In genomic region chr20:50728981-50729874, GRCh38 we compare ENCODE assay signal across 13 cellular contexts. TPM values are rescaled to one million over a fixed set of nuclear protein-coding genes. Genes with fewer than 3 reads are reported as not detected.
A peak's percentile ranks its signal among the peaks of the same experiment; 100 is the strongest.
DNase-seq lines count a peak whose midpoint lies in the region; ATAC-seq and TF ChIP-seq lines count a peak whose summit lies in the region.
"Had no signal": no experiment of that assay in that cellular context is flagged by ENCODE, and none has a peak within 500 bp of the region (broad histone marks: within the 10 kb centered on the region; RNA-seq: fewer than 3 reads in every experiment).

No MANE protein-coding gene starts in this region.

- H3K36me3 ChIP-seq in esophagus (ENCODE audit: control insufficient read depth in 2 of 2, insufficient read depth in 2 of 2, low read length in 1 of 2): no peaks in the 10 kb centered on the region

- H3K27ac ChIP-seq in CD4-positive, alpha-beta T cell (ENCODE audit: low read depth, low read length): no peak overlapping the region
- peak overlapping the region; percentile 91 to 92 for H3K27ac ChIP-seq in esophagus (ENCODE audit: low read depth in 2 of 2, low read length in 1 of 2)

- no peak overlapping the region for H3K4me3 ChIP-seq in esophagus (ENCODE audit: low read depth in 1 of 2, low read length in 2 of 2)

- no peak overlapping the region for H3K27ac Mint-ChIP-seq in CD4-positive, alpha-beta T cell
- no peak overlapping the region for H3K27ac Mint-ChIP-seq in nephron progenitor cell

- peaks cover 12% of the 10 kb centered on the region for H3K36me3 Mint-ChIP-seq in CD4-positive, alpha-beta T cell (ENCODE audit: low read depth)
- H3K36me3 Mint-ChIP-seq in nephron progenitor cell (ENCODE audit: low read depth): no peaks in the 10 kb centered on the region

- peak overlapping the region; percentile 42 for H3K4me3 Mint-ChIP-seq in CD4-positive, alpha-beta T cell
- peak overlapping the region; percentile 90 for H3K4me3 Mint-ChIP-seq in nephron progenitor cell

- no peak for DNase-seq in CD4-positive, alpha-beta T cell
- peak; percentile 48 for DNase-seq in M059J (ENCODE audit: low read depth)
- DNase-seq in nephron progenitor cell: no peak
- no peak for DNase-seq in NCI-H1092 treated with DMSO at 0.1 percent for 48 hours (lab: John Stamatoyannopoulos, UW)
- no peak for DNase-seq in UCSD-AML1 (lab: John Stamatoyannopoulos, UW; ENCODE audit: unreplicated experiment)
- DNase-seq in NCI-H2081 treated with DMSO at 0.1 percent for 48 hours (lab: John Stamatoyannopoulos, UW): no peak
- DNase-seq: COR-L47; NCI-H2107; stimulated activated CD4-positive, alpha-beta T cell treated with anti-CD3 and anti-CD28 coated beads, Interleukin-4, amount 100 ng/mL, for 1 hour; T1000 had no signal

- no peaks in the 10 kb centered on the region for H3K9me3 ChIP-seq in CD4-positive, alpha-beta T cell (ENCODE audit: control insufficient read depth, low read length)
- no peaks in the 10 kb centered on the region for H3K9me3 ChIP-seq in esophagus (ENCODE audit: control insufficient read depth in 2 of 2, insufficient read depth in 1 of 2, low read depth in 1 of 2, low read length in 1 of 2)

- intact Hi-C loops in CD4-positive, alpha-beta T cell (cut with DNase I, micrococcal nuclease): loop anchor here in 1 of 2 experiments (2.0 kb wide), 1 partner anchor 218 kb away; the partner anchor contains the start of gene PTPN1

- WGBS in esophagus, 2 donors: 55 to 57% methylated on average over 11 of the region's 11 CpGs

- POLR2A ChIA-PET in CD4-positive, alpha-beta T cell (lab: Charles Lee): interaction anchor here (1.2 to 2.2 kb wide), 2 partner anchors 10 to 202 kb away, joined by 3 to 9 read pairs; partner anchors contain the start of gene ADNP

- peaks cover 0 to 10% of the 10 kb centered on the region in 2 donors for H3K4me1 ChIP-seq in esophagus (ENCODE audit: control insufficient read depth in 2 of 2, insufficient read depth in 2 of 2, low read length in 1 of 2)

- ATAC-seq in CD4-positive, alpha-beta T cell (ENCODE audit: poor library complexity): no peak
- ATAC-seq in GM19455 (IDR thresholded peaks at IDR 0.05; ENCODE audit: unreplicated experiment): no peak

- H3K27me3 ChIP-seq in CD4-positive, alpha-beta T cell (ENCODE audit: control insufficient read depth, insufficient read depth, low read length): no peaks in the 10 kb centered on the region
- no peaks in the 10 kb centered on the region for H3K27me3 ChIP-seq in esophagus (ENCODE audit: control insufficient read depth in 1 of 2, insufficient read depth in 2 of 2, low read length in 2 of 2)

- no peaks in the 10 kb centered on the region for H3K9me3 Mint-ChIP-seq in CD4-positive, alpha-beta T cell
- no peaks in the 10 kb centered on the region for H3K9me3 Mint-ChIP-seq in nephron progenitor cell
- H3K9me3 Mint-ChIP-seq: activated naive CD8-positive, alpha-beta T cell treated with anti-CD3 and anti-CD28 coated beads, Interleukin-2, amount 10 ng/mL, durations not matched to agents 7 days and 5 days had no signal

- TF ChIP-seq CTCF in CD4-positive, alpha-beta T cell (IDR thresholded peaks at IDR 0.05): no peak
- no peak for TF ChIP-seq CTCF in nephron progenitor cell (IDR thresholded peaks at IDR 0.05)

- peaks cover 27% of the 10 kb centered on the region for H3K4me1 Mint-ChIP-seq in CD4-positive, alpha-beta T cell (ENCODE audit: low read depth)
- H3K4me1 Mint-ChIP-seq in nephron progenitor cell: peaks cover 62% of the 10 kb centered on the region

- H3K27me3 Mint-ChIP-seq in CD4-positive, alpha-beta T cell: no peaks in the 10 kb centered on the region
- peaks cover 4% of the 10 kb centered on the region for H3K27me3 Mint-ChIP-seq in nephron progenitor cell (ENCODE audit: low read depth, poor library complexity)

- CTCF ChIA-PET in CD4-positive, alpha-beta T cell (lab: Charles Lee): interaction anchor here (2.1 kb wide), 1 partner anchor 66 kb away, joined by 6 read pairs; the partner anchor contains the start of gene BCAS4

RNA-seq across cellular contexts. Expression of gene PARD6B, which starts 2.2 kb away (rescaled TPM):
- 1 to 10 TPM; 5.6 to 8.2 TPM for total RNA-seq in CD4-positive, alpha-beta T cell
- 9.4 and 16.6 TPM in 2 replicates for total RNA-seq in M059J (2014; rRNA removed; shearing (Covaris generic))
- 1 to 10 TPM; 1.6 to 6.5 TPM for polyA plus RNA-seq in esophagus

RNA-seq across cellular contexts. Expression of gene RIPOR3, which starts 37.9 kb away (rescaled TPM):
- not detected for total RNA-seq in CD4-positive, alpha-beta T cell
- total RNA-seq in M059J (2014; rRNA removed; shearing (Covaris generic)): 1.5 and 1.9 TPM in 2 replicates
- polyA plus RNA-seq in esophagus: 1 to 10 TPM; 2.6 to 5.2 TPM
- total RNA-seq: activated naive CD8-positive, alpha-beta T cell treated with anti-CD3 and anti-CD28 coated beads, Interleukin-2, amount 10 ng/mL, durations not matched to agents 7 days and 5 days had no signal
